8 cellular contexts compared by ENCODE assay signal in the genomic region with DNA sequence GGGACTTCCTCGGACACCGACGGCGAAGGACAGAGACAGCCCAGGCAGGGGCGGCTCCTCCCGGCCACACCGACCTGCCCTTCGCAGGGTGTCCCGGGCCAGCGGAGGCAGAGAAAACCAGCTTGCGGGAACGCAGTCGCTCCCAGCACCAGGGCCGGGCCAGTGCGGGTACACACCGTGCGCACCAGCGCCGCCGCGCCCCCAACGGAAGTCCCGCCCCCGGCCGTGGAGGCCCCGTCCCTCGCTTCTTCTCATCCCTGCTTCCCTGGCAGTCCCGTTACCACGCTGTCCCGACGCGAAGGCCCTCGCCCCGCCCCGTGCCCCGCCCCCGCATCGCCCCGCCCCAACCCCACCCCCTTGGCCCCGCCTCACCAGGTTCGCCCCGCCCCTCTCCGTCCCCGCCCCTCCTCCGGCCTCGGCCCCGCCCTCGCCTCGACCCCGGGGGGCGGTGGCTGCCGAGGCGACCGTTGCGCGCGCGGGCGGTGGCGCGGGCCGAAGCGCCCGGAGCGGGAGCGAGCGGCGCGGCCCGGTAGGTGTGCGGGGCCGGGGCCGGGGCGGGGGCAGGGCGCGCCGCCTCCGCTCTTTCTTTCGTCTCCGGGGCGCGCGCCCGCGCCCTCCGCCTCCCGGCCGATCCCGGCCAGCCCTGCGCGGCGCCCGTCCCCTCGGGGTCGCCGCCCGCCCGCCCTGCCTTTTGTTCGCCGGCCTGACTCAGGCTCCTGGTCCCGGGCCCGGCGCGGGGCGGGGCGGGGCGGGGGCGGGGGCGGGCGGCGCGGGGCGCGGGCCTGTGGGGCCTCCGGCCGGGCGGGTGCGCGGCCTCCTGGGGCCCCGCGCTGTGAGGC. TPM values are rescaled to one million over a fixed set of nuclear protein-coding genes. Genes with fewer than 3 reads are reported as not detected.
DNase-seq lines count a peak whose midpoint lies in the region; ATAC-seq and TF ChIP-seq lines count a peak whose summit lies in the region.

A gene with protein sequence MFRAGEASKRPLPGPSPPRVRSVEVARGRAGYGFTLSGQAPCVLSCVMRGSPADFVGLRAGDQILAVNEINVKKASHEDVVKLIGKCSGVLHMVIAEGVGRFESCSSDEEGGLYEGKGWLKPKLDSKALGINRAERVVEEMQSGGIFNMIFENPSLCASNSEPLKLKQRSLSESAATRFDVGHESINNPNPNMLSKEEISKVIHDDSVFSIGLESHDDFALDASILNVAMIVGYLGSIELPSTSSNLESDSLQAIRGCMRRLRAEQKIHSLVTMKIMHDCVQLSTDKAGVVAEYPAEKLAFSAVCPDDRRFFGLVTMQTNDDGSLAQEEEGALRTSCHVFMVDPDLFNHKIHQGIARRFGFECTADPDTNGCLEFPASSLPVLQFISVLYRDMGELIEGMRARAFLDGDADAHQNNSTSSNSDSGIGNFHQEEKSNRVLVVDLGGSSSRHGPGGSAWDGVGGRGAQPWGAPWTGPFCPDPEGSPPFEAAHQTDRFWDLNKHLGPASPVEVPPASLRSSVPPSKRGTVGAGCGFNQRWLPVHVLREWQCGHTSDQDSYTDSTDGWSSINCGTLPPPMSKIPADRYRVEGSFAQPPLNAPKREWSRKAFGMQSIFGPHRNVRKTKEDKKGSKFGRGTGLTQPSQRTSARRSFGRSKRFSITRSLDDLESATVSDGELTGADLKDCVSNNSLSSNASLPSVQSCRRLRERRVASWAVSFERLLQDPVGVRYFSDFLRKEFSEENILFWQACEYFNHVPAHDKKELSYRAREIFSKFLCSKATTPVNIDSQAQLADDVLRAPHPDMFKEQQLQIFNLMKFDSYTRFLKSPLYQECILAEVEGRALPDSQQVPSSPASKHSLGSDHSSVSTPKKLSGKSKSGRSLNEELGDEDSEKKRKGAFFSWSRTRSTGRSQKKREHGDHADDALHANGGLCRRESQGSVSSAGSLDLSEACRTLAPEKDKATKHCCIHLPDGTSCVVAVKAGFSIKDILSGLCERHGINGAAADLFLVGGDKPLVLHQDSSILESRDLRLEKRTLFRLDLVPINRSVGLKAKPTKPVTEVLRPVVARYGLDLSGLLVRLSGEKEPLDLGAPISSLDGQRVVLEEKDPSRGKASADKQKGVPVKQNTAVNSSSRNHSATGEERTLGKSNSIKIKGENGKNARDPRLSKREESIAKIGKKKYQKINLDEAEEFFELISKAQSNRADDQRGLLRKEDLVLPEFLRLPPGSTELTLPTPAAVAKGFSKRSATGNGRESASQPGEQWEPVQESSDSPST (N-terminal part only) (plus strand): TSS at position 451 of the 839 bp plus-strand sequence. CDS start 23,150 bp downstream, outside the sequence.

- no peaks in the 10 kb centered on the region for H3K9me3 Mint-ChIP-seq in endodermal cell

- H3K27me3 Mint-ChIP-seq in endodermal cell (ENCODE audit: insufficient read depth) = peaks cover 15% of the 10 kb centered on the region

- TF ChIP-seq CTCF in endodermal cell (conservative IDR thresholded peaks at IDR 0.05) = no peak

- peaks cover 0 to 25% (median 21%) of the 10 kb centered on the region in 11 experiments; a peak in 16 of 22 replicates for H3K36me3 ChIP-seq in BLaER1 treated with 17β-estradiol and CSF1 and Interleukin-3, amounts not matched to agents 10 nM and 100 nM
- H3K36me3 ChIP-seq in endodermal cell (ENCODE audit: control insufficient read depth, insufficient read depth, low read length) = no peaks in the 10 kb centered on the region

- H3K27me3 ChIP-seq in BLaER1 treated with 17β-estradiol and CSF1 and Interleukin-3, amounts not matched to agents 10 nM and 100 nM = peaks cover 0 to 10% (median 0%) of the 10 kb centered on the region in 11 experiments; a peak in 4 of 22 replicates
- H3K27me3 ChIP-seq in endodermal cell (ENCODE audit: control insufficient read depth, insufficient read depth, low read length, poor library complexity, severe bottlenecking) = peaks cover 12% of the 10 kb centered on the region

- peak within 1 kb of the TSS; percentile 71 to 90 (median 82) for H3K4me3 ChIP-seq in BLaER1 treated with 17β-estradiol and CSF1 and Interleukin-3, amounts not matched to agents 10 nM and 100 nM
- H3K4me3 ChIP-seq in endodermal cell (ENCODE audit: low read length) = peak within 1 kb of the TSS; percentile 89

- peak within 1 kb of the TSS; percentile 92 to 100 (median 98) for H3K4me2 ChIP-seq in BLaER1 treated with 17β-estradiol and CSF1 and Interleukin-3, amounts not matched to agents 10 nM and 100 nM

- H3K27ac Mint-ChIP-seq in endodermal cell = peak within 1 kb of the TSS; percentile 92

- DNase-seq in HPDE6-E6E7 (ENCODE audit: extremely low spot score) (peak; percentile 99), NOMO-1 treated with DMSO at 0.1 percent for 48 hours (lab: John Stamatoyannopoulos, UW; ENCODE audit: unreplicated experiment) (peak; percentile 77), endodermal cell (peak; percentile 99), mesenteric fat pad (ENCODE audit: low spot score) (peak; percentile 99)
- peak; percentile 68 for DNase-seq in activated CD8-positive, alpha-beta memory T cell treated with anti-CD3 and anti-CD28 coated beads, Interleukin-2, amount 50 U/mL, for 24 hours (ENCODE audit: extremely low read depth)
- DNase-seq in stimulated activated CD8-positive, alpha-beta memory T cell treated with anti-CD3 and anti-CD28 coated beads, Interleukin-12 subunit alpha, Interleukin-12 subunit beta, amount 100 ng/mL, for 4 hours (ENCODE audit: low read depth) = peak; percentile 75

- H3K36me3 Mint-ChIP-seq in endodermal cell (ENCODE audit: low read depth) = peaks cover 7% of the 10 kb centered on the region

- peaks cover 9 to 49% (median 35%) of the 10 kb centered on the region in 11 experiments; a peak in 17 of 22 replicates for H4K20me1 ChIP-seq in BLaER1 treated with 17β-estradiol and CSF1 and Interleukin-3, amounts not matched to agents 10 nM and 100 nM

- H3K4me1 Mint-ChIP-seq in endodermal cell = peaks cover 31% of the 10 kb centered on the region

- H3K4me1 ChIP-seq in BLaER1 treated with 17β-estradiol and CSF1 and Interleukin-3, amounts not matched to agents 10 nM and 100 nM = peaks cover 40 to 89% (median 79%) of the 10 kb centered on the region in 10 experiments
- peaks cover 8% of the 10 kb centered on the region for H3K4me1 ChIP-seq in endodermal cell (ENCODE audit: control insufficient read depth, insufficient read depth, low read length)

- H3K9me3 ChIP-seq in BLaER1 treated with 17β-estradiol and CSF1 and Interleukin-3, amounts not matched to agents 10 nM and 100 nM (replicated peaks in 1 of 11) = peaks cover 0 to 21% (median 13%) of the 10 kb centered on the region in 11 experiments; a peak in 17 of 22 replicates
- no peaks in the 10 kb centered on the region for H3K9me3 ChIP-seq in endodermal cell (ENCODE audit: control insufficient read depth, low read length)

- ATAC-seq in GM19455 (IDR thresholded peaks at IDR 0.05; ENCODE audit: unreplicated experiment) = peak; percentile 85

- H3K4me3 Mint-ChIP-seq in endodermal cell = peak within 1 kb of the TSS; percentile 77

- 0% methylated on average over 24 to 112 of the region's 121 CpGs for WGBS in endodermal cell (ENCODE audit: insufficient coverage in 1 of 2, insufficient read length in 1 of 2), 2 experiments

- peak within 1 kb of the TSS; percentile 61 to 97 (median 91); a peak in 21 of 22 replicates for H3K27ac ChIP-seq in BLaER1 treated with 17β-estradiol and CSF1 and Interleukin-3, amounts not matched to agents 10 nM and 100 nM
- H3K27ac ChIP-seq in endodermal cell (ENCODE audit: low read depth, low read length) = peak within 1 kb of the TSS; percentile 92

- H3K9ac ChIP-seq in BLaER1 treated with 17β-estradiol and CSF1 and Interleukin-3, amounts not matched to agents 10 nM and 100 nM = peak within 1 kb of the TSS; percentile 88 to 98 (median 95)
- peak within 1 kb of the TSS; percentile 91 for H3K9ac ChIP-seq in endodermal cell (ENCODE audit: extremely low read depth, low read length, poor library complexity, severe bottlenecking)

RNA-seq across cellular contexts. Expression of the gene that starts here (rescaled TPM):
- 10 to 100 TPM; 45.2 to 48.6 TPM for total RNA-seq in endodermal cell
- polyA plus RNA-seq in endodermal cell (2013, experiment 1 of 2) = 47.0 TPM
- polyA plus RNA-seq in endodermal cell (2013, experiment 2 of 2) = 44.0 TPM
- total RNA-seq in mesenteric fat pad = 26.3 TPM

Comparison
In these comparisons a context has a peak if more than half of its experiments do, and no peak if none do; other contexts are left out.
1. Peak in every context shown above with its lines: DNase-seq, ATAC-seq, H3K4me3 ChIP-seq and H3K27ac ChIP-seq.